21 cellular contexts compared by ENCODE assay signal in genomic region chr22:27264184-27264583, GRCh38.
DNase-seq lines count a peak whose midpoint lies in the region; ATAC-seq, FAIRE-seq and TF ChIP-seq lines count a peak whose summit lies in the region.
"Had no signal": no experiment of that assay in that cellular context is flagged by ENCODE, and none has a peak within 500 bp of the region (broad histone marks: within the 10 kb centered on the region; RNA-seq: fewer than 3 reads in every experiment).

No MANE protein-coding gene starts in this region.

- POLR2A ChIA-PET in A549 (lab: Yijun Ruan, JAX) (no interaction called here), K562 (lab: Yijun Ruan, JAX) (no interaction called here)

- BruUV-seq in K562 (replicated peaks; lab: Mats Ljungman, UMichigan): no TSS peak

- no peak overlapping the region for H4K91ac ChIP-seq in neuronal stem cell (ENCODE audit: low read depth, low read length, poor library complexity)

- H4K8ac ChIP-seq in neuronal stem cell (ENCODE audit: low read depth, low read length): no peak overlapping the region

- no peaks in the 10 kb centered on the region for H3K79me2 ChIP-seq in K562 (ENCODE audit: control insufficient read depth, insufficient read depth, low read length)

- peak overlapping the region; percentile 60 for H3K18ac ChIP-seq in neuronal stem cell (ENCODE audit: low read length)

- no peak for TF ChIP-seq CTCF in A549 (IDR thresholded peaks at IDR 0.05)
- TF ChIP-seq CTCF in K562 (IDR thresholded peaks at IDR 0.05 in 2 of 3, conservative IDR thresholded peaks at IDR 0.05 in 1 of 3; ENCODE audit: insufficient read depth in 2 of 3, low read depth in 1 of 3, low read length in 3 of 3): no peak

- H2AFZ ChIP-seq in K562 (ENCODE audit: low read depth, low read length) (no peak overlapping the region), neuronal stem cell (ENCODE audit: low read length) (no peak overlapping the region)

- intact Hi-C loops in K562 (cut with micrococcal nuclease): no loop called here

- 58% methylated on average over 6 of the region's 6 CpGs for WGBS in A549 (ENCODE audit: missing lambda C conversion rate)
- WGBS in K562 (ENCODE audit: insufficient coverage, low coverage, missing lambda C conversion rate): 0% methylated on average over 3 of the region's 6 CpGs
- WGBS in neuronal stem cell (ENCODE audit: extremely low coverage in 2 of 2, insufficient read length in 2 of 2, insufficient replicate concordance in 1 of 2), 2 donors: no CpG with 5 or more reads among the region's 6 CpGs

- H3K14ac ChIP-seq in neuronal stem cell (ENCODE audit: low read length): no peak overlapping the region

- CTCF ChIA-PET in A549 (lab: Yijun Ruan, JAX) (interaction anchor here (1.0 kb wide), 1 partner anchor 141 kb away, joined by 4 read pairs; no protein-coding TSS in a partner anchor), K562 (lab: Yijun Ruan, JAX; ENCODE audit: low intra/inter-chr PET ratio) (no interaction called here)

- H3K27ac ChIP-seq in A549: no peak overlapping the region
- H3K27ac ChIP-seq in K562 (ENCODE audit: extremely low read depth, low read depth, low read length): no peak overlapping the region
- no peak overlapping the region for H3K27ac ChIP-seq in neuronal stem cell (replicated peaks; ENCODE audit: low read length)
- H3K27ac ChIP-seq: BLaER1, C4-2B had no signal

- no peaks in the 10 kb centered on the region; a peak in 1 of 5 replicates for H3K27me3 ChIP-seq in K562 (ENCODE audit: control insufficient read depth in 2 of 2, insufficient read depth in 2 of 2, low read length in 2 of 2)
- H3K27me3 ChIP-seq in neuronal stem cell (ENCODE audit: control insufficient read depth in 3 of 3, insufficient read depth in 3 of 3, low read depth in 1 of 3, low read length in 3 of 3): no peaks in the 10 kb centered on the region
- H3K27me3 ChIP-seq: BLaER1 had no signal

- H3K9me3 ChIP-seq in A549 (no peaks in the 10 kb centered on the region), K562 (replicated peaks; ENCODE audit: control insufficient read depth, insufficient read depth, low read depth, low read length) (no peaks in the 10 kb centered on the region), neuronal stem cell (replicated peaks in 1 of 2; ENCODE audit: control insufficient read depth in 2 of 2, insufficient read depth in 1 of 2, low read depth in 1 of 2, low read length in 2 of 2) (no peaks in the 10 kb centered on the region)
- H3K9me3 ChIP-seq: BLaER1, Caco-2 had no signal

- TF ChIP-seq RAD21 in A549 (conservative IDR thresholded peaks at IDR 0.05 in 1 of 2, IDR thresholded peaks at IDR 0.05 in 1 of 2) (no peak), K562 (CRISPR knock-in tag; conservative IDR thresholded peaks at IDR 0.05 in 1 of 2, IDR thresholded peaks at IDR 0.05 in 1 of 2) (no peak)

- TF ChIP-seq EP300 in A549 (IDR thresholded peaks at IDR 0.05) (no peak), K562 (IDR thresholded peaks at IDR 0.05; ENCODE audit: low read length) (no peak)

- H2AK5ac ChIP-seq in neuronal stem cell (ENCODE audit: low read depth, low read length): no peak overlapping the region

- no peak overlapping the region for H2BK12ac ChIP-seq in neuronal stem cell (ENCODE audit: low read length)

- no peaks in the 10 kb centered on the region for H3K9me1 ChIP-seq in K562 (ENCODE audit: control insufficient read depth, insufficient read depth, low read length)

- DNase-seq in A549 (ENCODE audit: low read depth in 1 of 2, low spot score in 1 of 2): no peak
- no peak for DNase-seq in K562 (ENCODE audit: extremely low read depth in 1 of 4, low spot score in 3 of 4)
- DNase-seq in neuronal stem cell (ENCODE audit: low spot score): no peak
- no peak for DNase-seq in urothelium cell line (ENCODE audit: low spot score)
- no peak for DNase-seq in DMS 273 (lab: John Stamatoyannopoulos, UW; ENCODE audit: unreplicated experiment)
- no peak for DNase-seq in activated gamma-delta T cell treated with Interleukin-2 at 50 U/mL for 16 hours
- DNase-seq: Caco-2; CD4-positive, CD25-positive, alpha-beta regulatory T cell; CD8-positive, alpha-beta T cell; DMS53; DMS79 treated with DMSO at 0.1 percent for 48 hours; GF-D8; GOT3; H9 had no signal

- no peak overlapping the region for H3K4ac ChIP-seq in neuronal stem cell (ENCODE audit: low read length)

- H3K4me2 ChIP-seq in A549 (no peak overlapping the region), K562 (ENCODE audit: insufficient read depth, low read length) (no peak overlapping the region), neuronal stem cell (ENCODE audit: insufficient read depth, low read length, poor library complexity, severe bottlenecking) (no peak overlapping the region)

- peak overlapping the region; percentile 17 for H2BK15ac ChIP-seq in neuronal stem cell (ENCODE audit: low read length)

- TF ChIP-seq POLR2A in A549 (IDR thresholded peaks at IDR 0.05; ENCODE audit: low read length): no peak
- no peak for TF ChIP-seq POLR2A in K562 (conservative IDR thresholded peaks at IDR 0.05)

- no peak overlapping the region for H2BK120ac ChIP-seq in neuronal stem cell (ENCODE audit: low read depth, low read length)

- H3K4me1 ChIP-seq in A549: peaks cover 3% of the 10 kb centered on the region; the same call in 2 of the 3 replicates
- no peaks in the 10 kb centered on the region for H3K4me1 ChIP-seq in K562 (replicated peaks in 1 of 2; ENCODE audit: control insufficient read depth in 2 of 2, insufficient read depth in 2 of 2, low read length in 2 of 2)
- peaks cover 11 to 14% of the 10 kb centered on the region in 2 donors for H3K4me1 ChIP-seq in neuronal stem cell (ENCODE audit: control insufficient read depth in 2 of 2, insufficient read depth in 1 of 2, low read depth in 1 of 2, low read length in 2 of 2)
- H3K4me1 ChIP-seq: Caco-2 had no signal

- H3K36me3 ChIP-seq in K562 (ENCODE audit: control insufficient read depth, insufficient read depth, low read length) (no peaks in the 10 kb centered on the region), neuronal stem cell (replicated peaks in 1 of 2; ENCODE audit: control insufficient read depth in 2 of 2, insufficient read depth in 2 of 2, low read length in 2 of 2) (no peaks in the 10 kb centered on the region)
- H3K36me3 ChIP-seq: BLaER1 had no signal

- ATAC-seq in A549 (no peak), K562 (no peak), GM18873 (IDR thresholded peaks at IDR 0.05; ENCODE audit: low FRiP score, unreplicated experiment) (no peak)
- ATAC-seq: CD8-positive, alpha-beta T cell; HCT116 had no signal

- H2BK5ac ChIP-seq in neuronal stem cell (ENCODE audit: low read length): no peak overlapping the region

- no peaks in the 10 kb centered on the region for H3K79me1 ChIP-seq in neuronal stem cell (ENCODE audit: low read depth, low read length)

- in situ Hi-C loops in K562 (cut with MboI): no loop called here

- no peak for FAIRE-seq in A549 (lab: Jason Lieb, UNC)
- no peak for FAIRE-seq in K562 (lab: Jason Lieb, UNC)
- peak; percentile 96 for FAIRE-seq in urothelium cell line (lab: Jason Lieb, UNC)
- FAIRE-seq: D721Med, GM12891, GM18507 had no signal

- H4K20me1 ChIP-seq in K562 (replicated peaks; ENCODE audit: control insufficient read depth, insufficient read depth, low read length): no peaks in the 10 kb centered on the region
- H4K20me1 ChIP-seq: BLaER1 had no signal

- no peak overlapping the region for H3K4me3 ChIP-seq in A549
- no peak overlapping the region for H3K4me3 ChIP-seq in K562
- no peak overlapping the region for H3K4me3 ChIP-seq in neuronal stem cell (ENCODE audit: low read length in 2 of 2)
- H3K4me3 ChIP-seq: BLaER1 had no signal

- no peak overlapping the region for H3K23ac ChIP-seq in neuronal stem cell (ENCODE audit: low read depth, low read length, poor library complexity)

- H3K9ac ChIP-seq in K562 (ENCODE audit: insufficient read depth in 1 of 2, low read depth in 2 of 2, low read length in 2 of 2) (no peak overlapping the region), neuronal stem cell (ENCODE audit: low read depth, low read length, poor library complexity) (no peak overlapping the region)
- H3K9ac ChIP-seq: BLaER1 had no signal

TF ChIP-seq in A549, 52 proteins besides CTCF, POLR2A, EP300 and RAD21:
- TF ChIP-seq HES2 (IDR thresholded peaks at IDR 0.05) (no peak), MAFK (IDR thresholded peaks at IDR 0.05; ENCODE audit: partially characterized antibody) (peak; percentile 61), POLR2AphosphoS2 (conservative IDR thresholded peaks at IDR 0.05; ENCODE audit: low read length) (no peak)

TF ChIP-seq in K562, 482 proteins besides CTCF, POLR2A, EP300 and RAD21 (continues in another document):
- TF ChIP-seq ZNF785 (CRISPR knock-in tag; IDR thresholded peaks at IDR 0.05): no peak
- TF ChIP-seq ZNF764 (CRISPR knock-in tag; IDR thresholded peaks at IDR 0.05; ENCODE audit: low read depth): no peak
- no peak for TF ChIP-seq ETV6 (IDR thresholded peaks at IDR 0.05; ENCODE audit: borderline replicate concordance in 1 of 2, low read depth in 2 of 2, low read length in 1 of 2)
- TF ChIP-seq ETV6 (CRISPR knock-in tag; IDR thresholded peaks at IDR 0.05; ENCODE audit: borderline replicate concordance): no peak
- no peak for TF ChIP-seq SETDB1 (IDR thresholded peaks at IDR 0.05; ENCODE audit: low read length)
- peak; percentile 26; the same call in 1 of the 2 replicates for TF ChIP-seq C11orf30 (IDR thresholded peaks at IDR 0.05; ENCODE audit: low read depth)
- no peak for TF ChIP-seq PYGO2 (tag; IDR thresholded peaks at IDR 0.05)
- no peak for TF ChIP-seq ZBTB11 (CRISPR knock-in tag; IDR thresholded peaks at IDR 0.05)

Comparison
In these comparisons a context has a peak if more than half of its experiments do, and no peak if none do; other contexts are left out.
1. Of the 35 proteins assayed by ChIP-seq in both K562 and A549: peak only in K562: none; only in A549: MAFK; in both: none; in neither: 34.